In genomic region chr2:108330971-108331370, GRCh38 we compare ENCODE assay signal across 32 cellular contexts. TPM values are rescaled to one million over a fixed set of nuclear protein-coding genes. Genes with fewer than 3 reads are reported as not detected.
DNase-seq lines count a peak whose midpoint lies in the region; TF ChIP-seq lines count a peak whose summit lies in the region.
"Had no signal": no experiment of that assay in that cellular context is flagged by ENCODE, and none has a peak within 500 bp of the region (broad histone marks: within the 10 kb centered on the region; RNA-seq: fewer than 3 reads in every experiment).

No MANE protein-coding gene starts in this region.

- no peak overlapping the region for H2BK15ac ChIP-seq in neuronal stem cell (ENCODE audit: low read length)

- no peak overlapping the region for H4K91ac ChIP-seq in neuronal stem cell (ENCODE audit: low read depth, low read length, poor library complexity)

- H2BK12ac ChIP-seq in neuronal stem cell (ENCODE audit: low read length): no peak overlapping the region

- no peaks in the 10 kb centered on the region for H3K79me1 ChIP-seq in neuronal stem cell (ENCODE audit: low read depth, low read length)

- peaks cover 8 to 26% (median 22%) of the 10 kb centered on the region in 10 experiments for H3K4me1 ChIP-seq in BLaER1 treated with 17β-estradiol and CSF1 and Interleukin-3, amounts not matched to agents 10 nM and 100 nM
- no peaks in the 10 kb centered on the region for H3K4me1 ChIP-seq in neuronal stem cell (ENCODE audit: control insufficient read depth in 2 of 2, insufficient read depth in 1 of 2, low read depth in 1 of 2, low read length in 2 of 2)
- H3K4me1 ChIP-seq: breast epithelium, Caco-2, lower lobe of right lung, pancreas had no signal

- no peak overlapping the region for H2AFZ ChIP-seq in neuronal stem cell (ENCODE audit: low read length)

- DNase-seq in KBM-7 (peak; percentile 14), cardiac fibroblast (ENCODE audit: low read depth in 2 of 2) (peak; percentile 39 to 41), fibroblast of villous mesenchyme (ENCODE audit: low read depth) (peak; percentile 28), GM19240 (ENCODE audit: insufficient read length, low spot score) (no peak), neuronal stem cell (ENCODE audit: low spot score) (no peak), mesenteric fat pad (ENCODE audit: low spot score) (no peak)
- DNase-seq in activated naive CD8-positive, alpha-beta T cell treated with anti-CD3 and anti-CD28 coated beads for 36 hours: no peak
- DNase-seq: activated CD4-positive, alpha-beta T cell treated with anti-CD3 and anti-CD28 coated beads for 48 hours; activated T-cell treated with anti-CD3 and anti-CD28 coated beads for 4 hours; C1 segment of cervical spinal cord; Caco-2; DND-41; effector CD4-positive, alpha-beta T cell; foreskin melanocyte; lower lobe of right lung; NCI-H2029; NCI-H226; NCI-H526 treated with DMSO at 0.1 percent for 48 hours; nephron progenitor cell; pancreas; retina; Right ventricle myocardium superior; stimulated activated naive B cell treated with anti-CD40 and anti-IgM and Interleukin-4, amounts not matched to agents 10 μg/mL and 1 μg/mL and 100 μg/mL, for 72 hours had no signal

- no peak overlapping the region for H2BK120ac ChIP-seq in neuronal stem cell (ENCODE audit: low read depth, low read length)

- H3K18ac ChIP-seq in neuronal stem cell (ENCODE audit: low read length): no peak overlapping the region

- H3K23ac ChIP-seq in neuronal stem cell (ENCODE audit: low read depth, low read length, poor library complexity): no peak overlapping the region

- H3K4me3 ChIP-seq in BLaER1 treated with 17β-estradiol and CSF1 and Interleukin-3, amounts not matched to agents 10 nM and 100 nM: no peak overlapping the region
- H3K4me3 ChIP-seq in cardiac fibroblast (replicated peaks in 1 of 2; ENCODE audit: low read depth in 2 of 2, low read length in 2 of 2): no peak overlapping the region
- no peak overlapping the region for H3K4me3 ChIP-seq in fibroblast of villous mesenchyme (ENCODE audit: low read depth, low read length)
- no peak overlapping the region for H3K4me3 ChIP-seq in neuronal stem cell (ENCODE audit: low read length in 2 of 2)
- H3K4me3 ChIP-seq: breast epithelium, heart right ventricle, lower lobe of right lung, pancreas, skin epidermis had no signal

- H3K9ac ChIP-seq in BLaER1 treated with 17β-estradiol and CSF1 and Interleukin-3, amounts not matched to agents 10 nM and 100 nM: no peak overlapping the region
- no peak overlapping the region for H3K9ac ChIP-seq in neuronal stem cell (ENCODE audit: low read depth, low read length, poor library complexity)

- no peaks in the 10 kb centered on the region for H3K9me3 Mint-ChIP-seq in activated naive CD8-positive, alpha-beta T cell treated with anti-CD3 and anti-CD28 coated beads for 36 hours
- H3K9me3 Mint-ChIP-seq: activated naive CD4-positive, alpha-beta T cell treated with anti-CD3 and anti-CD28 coated beads, Interleukin-2, amount 50 U/mL, for 24 hours; activated T-helper 2 cell treated with anti-CD3 and anti-CD28 coated beads, Interferon-gamma antibody, Interleukin-2, Interleukin-4, amounts not matched to agents 10 μg/mL and 5 μg/mL and 100 μg/mL, durations not matched to agents 14 hours and 24 hours and 36 hours; nephron progenitor cell; type B pancreatic cell had no signal

- no peak overlapping the region for H3K27ac Mint-ChIP-seq in activated naive CD8-positive, alpha-beta T cell treated with anti-CD3 and anti-CD28 coated beads for 36 hours
- H3K27ac Mint-ChIP-seq: activated naive CD4-positive, alpha-beta T cell treated with anti-CD3 and anti-CD28 coated beads, Interleukin-2, amount 50 U/mL, for 24 hours; activated T-helper 2 cell treated with anti-CD3 and anti-CD28 coated beads, Interferon-gamma antibody, Interleukin-2, Interleukin-4, amounts not matched to agents 10 μg/mL and 5 μg/mL and 100 μg/mL, durations not matched to agents 14 hours and 24 hours and 36 hours; nephron progenitor cell; stimulated activated naive B cell treated with anti-CD40 and anti-IgM and Interleukin-4, amounts not matched to agents 10 μg/mL and 1 μg/mL and 100 μg/mL, for 72 hours; type B pancreatic cell had no signal

- H2BK5ac ChIP-seq in neuronal stem cell (ENCODE audit: low read length): no peak overlapping the region

- H3K36me3 Mint-ChIP-seq in activated naive CD8-positive, alpha-beta T cell treated with anti-CD3 and anti-CD28 coated beads for 36 hours: no peaks in the 10 kb centered on the region
- H3K36me3 Mint-ChIP-seq: activated naive CD4-positive, alpha-beta T cell treated with anti-CD3 and anti-CD28 coated beads, Interleukin-2, amount 50 U/mL, for 24 hours; stimulated activated naive B cell treated with anti-CD40 and anti-IgM and Interleukin-4, amounts not matched to agents 10 μg/mL and 1 μg/mL and 100 μg/mL, for 72 hours; type B pancreatic cell had no signal

- H3K14ac ChIP-seq in neuronal stem cell (ENCODE audit: low read length): no peak overlapping the region

- no CpG with 5 or more reads among the region's 3 CpGs for WGBS in neuronal stem cell (ENCODE audit: extremely low coverage in 2 of 2, insufficient read length in 2 of 2, insufficient replicate concordance in 1 of 2), 2 donors

- no peaks in the 10 kb centered on the region for H4K20me1 ChIP-seq in BLaER1 treated with 17β-estradiol and CSF1 and Interleukin-3, amounts not matched to agents 10 nM and 100 nM

- H3K4me2 ChIP-seq in BLaER1 treated with 17β-estradiol and CSF1 and Interleukin-3, amounts not matched to agents 10 nM and 100 nM: peak overlapping the region; percentile 3 to 79 (median 67); a peak in 21 of 22 replicates
- no peak overlapping the region for H3K4me2 ChIP-seq in neuronal stem cell (ENCODE audit: insufficient read depth, low read length, poor library complexity, severe bottlenecking)

- peak overlapping the region in 8 of 11 experiments; percentile 0 to 55 (median 42); a peak in 12 of 22 replicates for H3K27ac ChIP-seq in BLaER1 treated with 17β-estradiol and CSF1 and Interleukin-3, amounts not matched to agents 10 nM and 100 nM
- no peak overlapping the region for H3K27ac ChIP-seq in neuronal stem cell (replicated peaks; ENCODE audit: low read length)
- H3K27ac ChIP-seq: breast epithelium, heart right ventricle, lower lobe of right lung, pancreas, skin epidermis had no signal

- no peak for TF ChIP-seq CTCF in cardiac fibroblast (IDR thresholded peaks at IDR 0.05; ENCODE audit: low read depth, low read length)
- no peak for TF ChIP-seq CTCF in fibroblast of villous mesenchyme (IDR thresholded peaks at IDR 0.05; ENCODE audit: insufficient read depth, low read depth, low read length)

- no peak overlapping the region for H2AK5ac ChIP-seq in neuronal stem cell (ENCODE audit: low read depth, low read length)

- no peaks in the 10 kb centered on the region for H3K27me3 Mint-ChIP-seq in activated naive CD8-positive, alpha-beta T cell treated with anti-CD3 and anti-CD28 coated beads for 36 hours

- no peaks in the 10 kb centered on the region for H3K4me1 Mint-ChIP-seq in activated naive CD8-positive, alpha-beta T cell treated with anti-CD3 and anti-CD28 coated beads for 36 hours
- H3K4me1 Mint-ChIP-seq: activated naive CD4-positive, alpha-beta T cell treated with anti-CD3 and anti-CD28 coated beads, Interleukin-2, amount 50 U/mL, for 24 hours had no signal

- H3K4me3 Mint-ChIP-seq in activated naive CD8-positive, alpha-beta T cell treated with anti-CD3 and anti-CD28 coated beads for 36 hours: no peak overlapping the region
- H3K4me3 Mint-ChIP-seq: activated naive CD4-positive, alpha-beta T cell treated with anti-CD3 and anti-CD28 coated beads, Interleukin-2, amount 50 U/mL, for 24 hours; nephron progenitor cell; stimulated activated naive B cell treated with anti-CD40 and anti-IgM and Interleukin-4, amounts not matched to agents 10 μg/mL and 1 μg/mL and 100 μg/mL, for 72 hours; type B pancreatic cell had no signal

- in situ Hi-C loops in KBM-7 (cut with MboI; ENCODE audit: low pct_unique_long_range_greater_than_20kb, low sequenced_read_pairs): no loop called here

- no peaks in the 10 kb centered on the region for H3K27me3 ChIP-seq in BLaER1 treated with 17β-estradiol and CSF1 and Interleukin-3, amounts not matched to agents 10 nM and 100 nM
- peaks cover 0 to 5% (median 0%) of the 10 kb centered on the region in 3 experiments for H3K27me3 ChIP-seq in neuronal stem cell (ENCODE audit: control insufficient read depth in 3 of 3, insufficient read depth in 3 of 3, low read depth in 1 of 3, low read length in 3 of 3)
- H3K27me3 ChIP-seq: breast epithelium, heart right ventricle, pancreas had no signal

- peaks cover 0 to 10% (median 4%) of the 10 kb centered on the region in 11 experiments; a peak in 4 of 22 replicates for H3K9me3 ChIP-seq in BLaER1 treated with 17β-estradiol and CSF1 and Interleukin-3, amounts not matched to agents 10 nM and 100 nM (replicated peaks in 1 of 11)
- no peaks in the 10 kb centered on the region for H3K9me3 ChIP-seq in neuronal stem cell (replicated peaks in 1 of 2; ENCODE audit: control insufficient read depth in 2 of 2, insufficient read depth in 1 of 2, low read depth in 1 of 2, low read length in 2 of 2)
- H3K9me3 ChIP-seq: breast epithelium, Caco-2, heart right ventricle, lower lobe of right lung, pancreas had no signal

- H4K8ac ChIP-seq in neuronal stem cell (ENCODE audit: low read depth, low read length): no peak overlapping the region

- H3K4ac ChIP-seq in neuronal stem cell (ENCODE audit: low read length): no peak overlapping the region

- H3K36me3 ChIP-seq in BLaER1 treated with 17β-estradiol and CSF1 and Interleukin-3, amounts not matched to agents 10 nM and 100 nM: no peaks in the 10 kb centered on the region
- H3K36me3 ChIP-seq in neuronal stem cell (replicated peaks in 1 of 2; ENCODE audit: control insufficient read depth in 2 of 2, insufficient read depth in 2 of 2, low read length in 2 of 2): no peaks in the 10 kb centered on the region
- H3K36me3 ChIP-seq: breast epithelium, heart right ventricle, lower lobe of right lung, pancreas had no signal

RNA-seq across cellular contexts. Expression of gene SULT1C2, which starts 42.3 kb away (rescaled TPM):
- not detected in 2 replicates for total RNA-seq in fibroblast of villous mesenchyme
- total RNA-seq in activated naive CD8-positive, alpha-beta T cell treated with anti-CD3 and anti-CD28 coated beads for 36 hours: not detected
- polyA plus RNA-seq in neuronal stem cell (2013, experiment 1 of 2): 1.1 TPM
- 1.2 TPM for polyA plus RNA-seq in neuronal stem cell (2013, experiment 2 of 2)
- 0.64 TPM for total RNA-seq in mesenteric fat pad
- total RNA-seq: activated T-helper 2 cell treated with anti-CD3 and anti-CD28 coated beads, Interferon-gamma antibody, Interleukin-2, Interleukin-4, amounts not matched to agents 10 μg/mL and 5 μg/mL and 100 μg/mL, durations not matched to agents 14 hours and 24 hours and 36 hours; HT-29; MCF 10A had no signal

RNA-seq across cellular contexts. Expression of gene SULT1C4, which starts 46.8 kb away (rescaled TPM):
- total RNA-seq in fibroblast of villous mesenchyme: 0.32 and 0.43 TPM in 2 replicates
- not detected for total RNA-seq in activated naive CD8-positive, alpha-beta T cell treated with anti-CD3 and anti-CD28 coated beads for 36 hours
- 15.0 TPM for polyA plus RNA-seq in neuronal stem cell (2013, experiment 1 of 2)
- 15.4 TPM for polyA plus RNA-seq in neuronal stem cell (2013, experiment 2 of 2)
- 2.1 TPM for total RNA-seq in mesenteric fat pad
- total RNA-seq: activated T-helper 2 cell treated with anti-CD3 and anti-CD28 coated beads, Interferon-gamma antibody, Interleukin-2, Interleukin-4, amounts not matched to agents 10 μg/mL and 5 μg/mL and 100 μg/mL, durations not matched to agents 14 hours and 24 hours and 36 hours; HT-29; MCF 10A had no signal

Comparison
In these comparisons a context has a peak if more than half of its experiments do, and no peak if none do; other contexts are left out.
1. DNase-seq: peak in KBM-7 (single experiment), cardiac fibroblast (2 of 2) and fibroblast of villous mesenchyme (single experiment); none in activated naive CD8-positive, alpha-beta T cell treated with anti-CD3 and anti-CD28 coated beads for 36 hours (single experiment), GM19240 (single experiment), neuronal stem cell (single experiment) and mesenteric fat pad (single experiment).